Comparison of ENCODE assay signal across 8 cellular contexts in the genomic region with DNA sequence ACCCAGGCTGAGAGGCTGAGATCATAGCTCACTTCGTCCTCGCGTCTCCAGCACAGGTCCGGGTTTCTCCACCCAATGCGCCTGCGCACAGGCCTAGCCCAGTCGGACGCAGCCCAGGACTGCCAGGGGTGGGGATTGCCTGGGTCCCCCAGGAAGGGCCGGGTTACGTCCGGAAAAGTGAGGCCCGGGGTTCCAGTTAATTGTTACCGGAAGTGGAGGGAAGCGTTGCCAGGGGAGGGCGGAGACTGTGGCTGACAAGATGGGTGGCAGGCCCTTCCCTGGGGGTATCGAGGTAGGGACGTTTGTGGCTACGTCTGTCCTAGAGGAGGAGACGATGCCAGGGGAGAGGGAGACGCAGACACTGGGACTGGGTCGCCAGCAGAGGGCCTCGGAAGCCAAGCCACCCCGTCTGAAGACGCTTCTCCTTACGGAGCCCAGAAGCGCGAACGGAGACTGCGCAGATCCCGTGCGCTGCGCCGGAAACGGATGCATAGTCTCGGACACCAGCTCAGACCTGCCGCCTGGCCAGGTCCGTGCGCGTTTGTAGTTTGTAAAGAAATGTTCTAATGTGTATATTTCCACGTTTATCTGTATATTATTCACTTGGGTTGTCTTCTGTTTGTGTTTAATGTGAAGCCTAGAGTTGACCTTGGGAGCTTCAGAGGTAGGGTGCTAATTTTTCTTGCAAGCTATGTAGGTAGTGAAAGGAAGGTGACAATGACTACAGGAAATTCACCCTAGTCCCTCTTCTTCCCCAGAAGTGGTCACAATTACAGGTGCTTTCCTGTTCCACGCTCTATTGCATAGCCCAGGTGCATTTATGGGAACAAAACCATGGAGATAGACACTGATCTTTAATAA. TPM values are rescaled to one million over a fixed set of nuclear protein-coding genes. Genes with fewer than 3 reads are reported as not detected.
DNase-seq lines count a peak whose midpoint lies in the region; ATAC-seq and TF ChIP-seq lines count a peak whose summit lies in the region.

No MANE protein-coding gene starts in this region.

- H3K27me3 ChIP-seq in Peyer's patch (no peaks in the 10 kb centered on the region), fibroblast of lung (ENCODE audit: control insufficient read depth, insufficient read depth, low read length) (no peaks in the 10 kb centered on the region)

- H3K27ac Mint-ChIP-seq in naive thymus-derived CD8-positive, alpha-beta T cell = peak overlapping the region; percentile 93 to 98 (median 97)
- peak overlapping the region; percentile 98 for H3K27ac Mint-ChIP-seq in stimulated activated naive B cell treated with anti-CD40 and anti-IgM and Interleukin-4, amounts not matched to agents 10 μg/mL and 1 μg/mL and 100 μg/mL, for 72 hours

- peak overlapping the region; percentile 63 for H3K9ac ChIP-seq in fibroblast of lung (ENCODE audit: insufficient read depth, low read length)

- H3K4me3 ChIP-seq in Peyer's patch (peak overlapping the region; percentile 43 to 58 (median 52)), fibroblast of lung (replicated peaks in 1 of 4; ENCODE audit: control extremely low read depth in 1 of 4, insufficient read depth in 1 of 4, low read depth in 3 of 4, low read length in 4 of 4) (peak overlapping the region; percentile 14 to 76 (median 51))

- H3K36me3 Mint-ChIP-seq in naive thymus-derived CD8-positive, alpha-beta T cell = peaks cover 0 to 66% (median 18%) of the 10 kb centered on the region in 3 donors
- peaks cover 19 to 34% of the 10 kb centered on the region in 2 donors for H3K36me3 Mint-ChIP-seq in stimulated activated naive B cell treated with anti-CD40 and anti-IgM and Interleukin-4, amounts not matched to agents 10 μg/mL and 1 μg/mL and 100 μg/mL, for 72 hours

- H3K27me3 Mint-ChIP-seq in naive thymus-derived CD8-positive, alpha-beta T cell = peaks cover 0 to 2% (median 0%) of the 10 kb centered on the region in 5 donors
- no peaks in the 10 kb centered on the region for H3K27me3 Mint-ChIP-seq in stimulated activated naive B cell treated with anti-CD40 and anti-IgM and Interleukin-4, amounts not matched to agents 10 μg/mL and 1 μg/mL and 100 μg/mL, for 72 hours

- H3K9me3 ChIP-seq in Peyer's patch = no peaks in the 10 kb centered on the region
- H3K9me3 ChIP-seq in fibroblast of lung (ENCODE audit: control insufficient read depth, insufficient read depth, low read depth, low read length) = no peaks in the 10 kb centered on the region

- peak overlapping the region; percentile 59 for H3K4me2 ChIP-seq in fibroblast of lung (ENCODE audit: extremely low read depth, insufficient read depth, low read length)

- TF ChIP-seq POLR2A in Peyer's patch (IDR thresholded peaks at IDR 0.05) = peak; percentile 24 to 62

- DNase-seq in DMS53 (lab: John Stamatoyannopoulos, UW) = peak; percentile 99
- DNase-seq in KBM-7 = peak; percentile 94
- DNase-seq in Peyer's patch = peak; percentile 86 to 96 (median 94)
- DNase-seq in activated T-helper 1 cell treated with Interleukin-2 at 50 U/mL for 16 hours (ENCODE audit: low read depth) = peak; percentile 76
- peak; percentile 86 to 89 for DNase-seq in fibroblast of lung (ENCODE audit: low read depth in 2 of 2)
- DNase-seq in naive thymus-derived CD8-positive, alpha-beta T cell = peak; percentile 72 to 88 (median 79)
- DNase-seq in stimulated activated naive B cell treated with anti-CD40 and anti-IgM and Interleukin-4, amounts not matched to agents 10 μg/mL and 1 μg/mL and 100 μg/mL, for 72 hours = peak; percentile 97

- H2AFZ ChIP-seq in fibroblast of lung (ENCODE audit: low read length) = peak overlapping the region; percentile 88

- H3K27ac ChIP-seq in Peyer's patch = peak overlapping the region; percentile 83 to 94 (median 88)
- H3K27ac ChIP-seq in fibroblast of lung (ENCODE audit: insufficient read depth, low read length) = peak overlapping the region; percentile 91

- H3K4me1 Mint-ChIP-seq in naive thymus-derived CD8-positive, alpha-beta T cell = peaks cover 22 to 79% (median 60%) of the 10 kb centered on the region in 4 donors
- H3K4me1 Mint-ChIP-seq in stimulated activated naive B cell treated with anti-CD40 and anti-IgM and Interleukin-4, amounts not matched to agents 10 μg/mL and 1 μg/mL and 100 μg/mL, for 72 hours = peaks cover 34 to 77% of the 10 kb centered on the region in 2 donors

- POLR2A ChIA-PET in naive thymus-derived CD8-positive, alpha-beta T cell (lab: Charles Lee) = interaction anchor here (0.8 to 9.3 kb wide), 7 partner anchors 8 to 593 kb away, joined by 3 to 187 read pairs (median 5); a partner anchor contains a TSS

- H4K20me1 ChIP-seq in fibroblast of lung (ENCODE audit: control insufficient read depth, extremely low read depth, insufficient read depth, low read length) = no peaks in the 10 kb centered on the region

- in situ Hi-C loops in KBM-7 (cut with MboI; ENCODE audit: low pct_unique_long_range_greater_than_20kb, low sequenced_read_pairs) = no loop called here

- TF ChIP-seq CTCF in Peyer's patch (IDR thresholded peaks at IDR 0.05) (peak; percentile 30 to 70 (median 59)), fibroblast of lung (conservative IDR thresholded peaks at IDR 0.05 in 1 of 2, IDR thresholded peaks at IDR 0.05 in 1 of 2; ENCODE audit: low read depth in 1 of 2, low read length in 2 of 2) (peak; percentile 48 to 55)

- H3K4me1 ChIP-seq in Peyer's patch = peaks cover 0 to 57% (median 10%) of the 10 kb centered on the region in 4 donors
- H3K4me1 ChIP-seq in fibroblast of lung (ENCODE audit: control insufficient read depth, extremely low read depth, insufficient read depth, low read length) = peaks cover 12% of the 10 kb centered on the region

- H3K4me3 Mint-ChIP-seq in naive thymus-derived CD8-positive, alpha-beta T cell = peak overlapping the region; percentile 86 to 97 (median 93)
- H3K4me3 Mint-ChIP-seq in stimulated activated naive B cell treated with anti-CD40 and anti-IgM and Interleukin-4, amounts not matched to agents 10 μg/mL and 1 μg/mL and 100 μg/mL, for 72 hours = peak overlapping the region; percentile 85 to 91

- H3K79me2 ChIP-seq in fibroblast of lung (ENCODE audit: control insufficient read depth, insufficient read depth, low read length) = peaks cover 21% of the 10 kb centered on the region

- peak; percentile 70 for ATAC-seq in GM21619 (IDR thresholded peaks at IDR 0.05; ENCODE audit: unreplicated experiment)
- peak; percentile 85 to 87 for ATAC-seq in naive thymus-derived CD8-positive, alpha-beta T cell
- ATAC-seq in stimulated activated naive B cell treated with anti-CD40 and anti-IgM and Interleukin-4, amounts not matched to agents 10 μg/mL and 1 μg/mL and 100 μg/mL, for 72 hours (replicated peaks) = peak; percentile 91 to 93

- no peaks in the 10 kb centered on the region for H3K9me3 Mint-ChIP-seq in naive thymus-derived CD8-positive, alpha-beta T cell
- H3K9me3 Mint-ChIP-seq in stimulated activated naive B cell treated with anti-CD40 and anti-IgM and Interleukin-4, amounts not matched to agents 10 μg/mL and 1 μg/mL and 100 μg/mL, for 72 hours = no peaks in the 10 kb centered on the region

- H3K36me3 ChIP-seq in Peyer's patch (peaks cover 0 to 38% (median 0%) of the 10 kb centered on the region in 3 donors), fibroblast of lung (ENCODE audit: control insufficient read depth, insufficient read depth, low read length) (peaks cover 8% of the 10 kb centered on the region)

RNA-seq across cellular contexts. Expression of a gene that starts 7.3 kb away (rescaled TPM):
- total RNA-seq in Peyer's patch = 100 to 1,000 TPM; 229 to 358 (median 274) TPM
- 123 and 128 TPM in 2 replicates for total RNA-seq in fibroblast of lung
- 21.2 and 37.9 TPM in 2 replicates for polyA plus RNA-seq in fibroblast of lung
- polyA plus RNA-seq in fibroblast of lung (2012) = 12.8 and 21.4 TPM in 2 replicates
- 5.2 and 7.0 TPM in 2 replicates for polyA minus RNA-seq in fibroblast of lung (ENCODE audit: low replicate concordance)
- total RNA-seq in naive thymus-derived CD8-positive, alpha-beta T cell = 100 to 1,000 TPM; 401 TPM
- 10 to 100 TPM; 29.8 to 40.5 (median 33.2) TPM for polyA plus RNA-seq in naive thymus-derived CD8-positive, alpha-beta T cell

RNA-seq across cellular contexts. Expression of a gene that starts 7.6 kb away (rescaled TPM):
- total RNA-seq in Peyer's patch (10 to 100 TPM; 24.8 to 45.7 (median 30.9) TPM), fibroblast of lung (42.4 and 55.0 TPM in 2 replicates)
- 36.2 and 41.6 TPM in 2 replicates for polyA plus RNA-seq in fibroblast of lung
- 38.3 and 44.2 TPM in 2 replicates for polyA plus RNA-seq in fibroblast of lung (2012)
- not detected in 2 replicates for polyA minus RNA-seq in fibroblast of lung (ENCODE audit: low replicate concordance)
- 10 to 100 TPM; 78.7 to 87.6 TPM for total RNA-seq in naive thymus-derived CD8-positive, alpha-beta T cell
- 10 to 100 TPM; 69.1 to 78.6 (median 75.2) TPM for polyA plus RNA-seq in naive thymus-derived CD8-positive, alpha-beta T cell

RNA-seq across cellular contexts. Expression of a gene that starts 32.4 kb away (rescaled TPM):
- total RNA-seq in Peyer's patch (not detected), fibroblast of lung (not detected in 2 replicates)
- polyA plus RNA-seq in fibroblast of lung = not detected in 2 replicates
- polyA plus RNA-seq in fibroblast of lung (2012) = not detected in 2 replicates
- not detected in 2 replicates for polyA minus RNA-seq in fibroblast of lung (ENCODE audit: low replicate concordance)
- total RNA-seq in naive thymus-derived CD8-positive, alpha-beta T cell = not detected
- under 1 TPM in 2 of 3 donors, not detected in 1; 0.11 to 0.12 TPM for polyA plus RNA-seq in naive thymus-derived CD8-positive, alpha-beta T cell

Comparison
In these comparisons a context has a peak if more than half of its experiments do, and no peak if none do; other contexts are left out.
1. Peak in every context shown above with its lines: DNase-seq, ATAC-seq, H3K4me3 ChIP-seq and H3K27ac ChIP-seq.